ENCODE assay signal across 8 cellular contexts in the genomic region with DNA sequence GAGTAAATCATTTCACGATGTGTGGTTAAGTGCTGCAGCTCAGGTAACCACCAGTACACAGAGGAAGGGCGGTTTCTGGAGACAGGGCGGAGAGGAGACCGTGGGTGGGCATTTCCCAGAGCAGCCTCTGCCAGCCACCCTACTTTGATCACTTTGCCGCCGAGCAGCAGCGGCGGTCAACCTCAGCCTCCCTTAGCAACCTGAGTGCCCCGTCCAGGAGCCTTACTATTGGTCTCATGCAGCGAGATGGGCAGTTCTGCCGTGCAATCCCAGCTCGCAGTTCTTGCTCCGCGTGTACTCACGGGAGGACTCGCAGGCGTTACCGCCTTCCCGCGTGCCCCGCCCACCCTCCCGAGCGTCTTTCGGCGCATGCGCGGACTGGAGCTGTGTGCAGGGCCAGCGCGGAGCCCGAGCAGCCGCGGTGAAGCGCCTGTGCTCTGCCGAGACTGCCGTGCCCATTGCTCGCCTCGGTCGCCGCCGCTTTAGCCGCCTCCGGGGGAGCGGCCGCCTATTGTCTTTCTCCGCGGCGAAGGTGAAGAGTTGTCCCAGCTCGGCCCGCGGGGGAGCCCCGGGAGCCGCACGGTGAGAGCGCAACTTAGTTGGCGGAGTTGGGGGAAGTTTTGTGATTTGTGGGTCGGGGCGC. TPM values are rescaled to one million over a fixed set of nuclear protein-coding genes. Genes with fewer than 3 reads are reported as not detected.
DNase-seq lines count a peak whose midpoint lies in the region; ATAC-seq and TF ChIP-seq lines count a peak whose summit lies in the region.

TSS of gene AKAP13 (plus strand) at position 387 of the 643 bp plus-strand sequence. CDS start 105,118 bp downstream, outside the sequence.

- DNase-seq in EH (ENCODE audit: low read depth) (peak; percentile 99), GOT3 (lab: John Stamatoyannopoulos, UW) (peak; percentile 95), LHCN-M2 (ENCODE audit: low read depth) (peak; percentile 99), RPMI7951 (ENCODE audit: low read depth) (peak; percentile 100), fibroblast of mammary gland (ENCODE audit: low read depth) (peak; percentile 99)
- peak; percentile 93 for DNase-seq in activated T-helper 1 cell treated with anti-CD3 and anti-CD28 coated beads, Interleukin-12 subunit alpha, Interleukin-12 subunit beta, Interleukin-2, Interleukin-4 antibody, amounts not matched to agents 30 ng/mL and 10 ng/mL and 1 ng/mL, durations not matched to agents 14 hours and 24 hours and 36 hours (ENCODE audit: low spot score)
- DNase-seq in naive thymus-derived CD8-positive, alpha-beta T cell = peak; percentile 88 to 98 (median 94)
- peak; percentile 98 for DNase-seq in stimulated activated naive B cell treated with anti-CD40 and anti-IgM and Interleukin-4, amounts not matched to agents 10 μg/mL and 1 μg/mL and 100 μg/mL, for 72 hours

- H3K27ac Mint-ChIP-seq in activated T-helper 1 cell treated with anti-CD3 and anti-CD28 coated beads, Interleukin-12 subunit alpha, Interleukin-12 subunit beta, Interleukin-2, Interleukin-4 antibody, amounts not matched to agents 30 ng/mL and 10 ng/mL and 1 ng/mL, durations not matched to agents 14 hours and 24 hours and 36 hours = peak within 1 kb of the TSS; percentile 94
- H3K27ac Mint-ChIP-seq in naive thymus-derived CD8-positive, alpha-beta T cell = peak within 1 kb of the TSS; percentile 89 to 99 (median 96)
- peak within 1 kb of the TSS; percentile 98 for H3K27ac Mint-ChIP-seq in stimulated activated naive B cell treated with anti-CD40 and anti-IgM and Interleukin-4, amounts not matched to agents 10 μg/mL and 1 μg/mL and 100 μg/mL, for 72 hours

- H3K27me3 Mint-ChIP-seq in activated T-helper 1 cell treated with anti-CD3 and anti-CD28 coated beads, Interleukin-12 subunit alpha, Interleukin-12 subunit beta, Interleukin-2, Interleukin-4 antibody, amounts not matched to agents 30 ng/mL and 10 ng/mL and 1 ng/mL, durations not matched to agents 14 hours and 24 hours and 36 hours (ENCODE audit: insufficient read depth) = peaks cover 2% of the 10 kb centered on the region
- no peaks in the 10 kb centered on the region for H3K27me3 Mint-ChIP-seq in naive thymus-derived CD8-positive, alpha-beta T cell
- H3K27me3 Mint-ChIP-seq in stimulated activated naive B cell treated with anti-CD40 and anti-IgM and Interleukin-4, amounts not matched to agents 10 μg/mL and 1 μg/mL and 100 μg/mL, for 72 hours = no peaks in the 10 kb centered on the region

- peaks cover 68% of the 10 kb centered on the region for H3K4me1 Mint-ChIP-seq in activated T-helper 1 cell treated with anti-CD3 and anti-CD28 coated beads, Interleukin-12 subunit alpha, Interleukin-12 subunit beta, Interleukin-2, Interleukin-4 antibody, amounts not matched to agents 30 ng/mL and 10 ng/mL and 1 ng/mL, durations not matched to agents 14 hours and 24 hours and 36 hours (ENCODE audit: low read depth)
- peaks cover 39 to 60% (median 58%) of the 10 kb centered on the region in 4 donors for H3K4me1 Mint-ChIP-seq in naive thymus-derived CD8-positive, alpha-beta T cell
- peaks cover 33 to 56% of the 10 kb centered on the region in 2 donors for H3K4me1 Mint-ChIP-seq in stimulated activated naive B cell treated with anti-CD40 and anti-IgM and Interleukin-4, amounts not matched to agents 10 μg/mL and 1 μg/mL and 100 μg/mL, for 72 hours

- H3K4me3 ChIP-seq in fibroblast of mammary gland (ENCODE audit: control insufficient read depth, low read depth, low read length) = peak within 1 kb of the TSS; percentile 72

- intact Hi-C loops in activated T-helper 1 cell treated with anti-CD3 and anti-CD28 coated beads, Interleukin-12 subunit alpha, Interleukin-12 subunit beta, Interleukin-2, Interleukin-4 antibody, amounts not matched to agents 30 ng/mL and 10 ng/mL and 1 ng/mL, durations not matched to agents 14 hours and 24 hours and 36 hours (cut with micrococcal nuclease) = loop anchor here (1.0 to 10.0 kb wide), 9 partner anchors 22 to 414 kb away; partner anchors contain the start of genes KLHL25 and PDE8A

- peaks cover 20% of the 10 kb centered on the region for H3K36me3 Mint-ChIP-seq in activated T-helper 1 cell treated with anti-CD3 and anti-CD28 coated beads, Interleukin-12 subunit alpha, Interleukin-12 subunit beta, Interleukin-2, Interleukin-4 antibody, amounts not matched to agents 30 ng/mL and 10 ng/mL and 1 ng/mL, durations not matched to agents 14 hours and 24 hours and 36 hours (ENCODE audit: low read depth)
- H3K36me3 Mint-ChIP-seq in naive thymus-derived CD8-positive, alpha-beta T cell = peaks cover 0 to 5% (median 3%) of the 10 kb centered on the region in 3 donors
- peaks cover 5 to 14% of the 10 kb centered on the region in 2 donors for H3K36me3 Mint-ChIP-seq in stimulated activated naive B cell treated with anti-CD40 and anti-IgM and Interleukin-4, amounts not matched to agents 10 μg/mL and 1 μg/mL and 100 μg/mL, for 72 hours

- ATAC-seq in naive thymus-derived CD8-positive, alpha-beta T cell = peak; percentile 75 to 82
- peak; percentile 82 to 85 for ATAC-seq in stimulated activated naive B cell treated with anti-CD40 and anti-IgM and Interleukin-4, amounts not matched to agents 10 μg/mL and 1 μg/mL and 100 μg/mL, for 72 hours (replicated peaks)

- peak within 1 kb of the TSS; percentile 90 for H3K4me3 Mint-ChIP-seq in activated T-helper 1 cell treated with anti-CD3 and anti-CD28 coated beads, Interleukin-12 subunit alpha, Interleukin-12 subunit beta, Interleukin-2, Interleukin-4 antibody, amounts not matched to agents 30 ng/mL and 10 ng/mL and 1 ng/mL, durations not matched to agents 14 hours and 24 hours and 36 hours
- peak within 1 kb of the TSS; percentile 82 to 95 (median 94) for H3K4me3 Mint-ChIP-seq in naive thymus-derived CD8-positive, alpha-beta T cell
- peak within 1 kb of the TSS; percentile 85 for H3K4me3 Mint-ChIP-seq in stimulated activated naive B cell treated with anti-CD40 and anti-IgM and Interleukin-4, amounts not matched to agents 10 μg/mL and 1 μg/mL and 100 μg/mL, for 72 hours

- H3K9me3 Mint-ChIP-seq in activated T-helper 1 cell treated with anti-CD3 and anti-CD28 coated beads, Interleukin-12 subunit alpha, Interleukin-12 subunit beta, Interleukin-2, Interleukin-4 antibody, amounts not matched to agents 30 ng/mL and 10 ng/mL and 1 ng/mL, durations not matched to agents 14 hours and 24 hours and 36 hours = no peaks in the 10 kb centered on the region
- H3K9me3 Mint-ChIP-seq in naive thymus-derived CD8-positive, alpha-beta T cell = no peaks in the 10 kb centered on the region
- no peaks in the 10 kb centered on the region for H3K9me3 Mint-ChIP-seq in stimulated activated naive B cell treated with anti-CD40 and anti-IgM and Interleukin-4, amounts not matched to agents 10 μg/mL and 1 μg/mL and 100 μg/mL, for 72 hours

- POLR2A ChIA-PET in naive thymus-derived CD8-positive, alpha-beta T cell (lab: Charles Lee) = interaction anchor here (0.7 to 2.4 kb wide), 17 partner anchors 9 to 400 kb away, joined by 3 to 28 read pairs (median 4); no protein-coding TSS in a partner anchor

- TF ChIP-seq CTCF in fibroblast of mammary gland (conservative IDR thresholded peaks at IDR 0.05; ENCODE audit: control insufficient read depth, insufficient read depth, low read depth, low read length) = no peak

RNA-seq across cellular contexts. Expression of gene AKAP13, which starts in this region (rescaled TPM):
- total RNA-seq in LHCN-M2 (2014; rRNA removed) = 35.4 and 55.3 TPM in 2 replicates
- 15.8 TPM for polyA plus RNA-seq in LHCN-M2 (2012)
- total RNA-seq in RPMI7951 (2014; rRNA removed; shearing (Covaris generic)) = 27.3 and 28.5 TPM in 2 replicates
- 78.9 and 81.9 TPM in 2 replicates for total RNA-seq in activated T-helper 1 cell treated with anti-CD3 and anti-CD28 coated beads, Interleukin-12 subunit alpha, Interleukin-12 subunit beta, Interleukin-2, Interleukin-4 antibody, amounts not matched to agents 30 ng/mL and 10 ng/mL and 1 ng/mL, durations not matched to agents 14 hours and 24 hours and 36 hours
- total RNA-seq in naive thymus-derived CD8-positive, alpha-beta T cell = 100 to 1,000 TPM; 240 to 244 TPM
- 100 to 1,000 TPM; 113 to 131 (median 120) TPM for polyA plus RNA-seq in naive thymus-derived CD8-positive, alpha-beta T cell

Comparison
In these comparisons a context has a peak if more than half of its experiments do, and no peak if none do; other contexts are left out.
1. Peak in every context shown above with its lines: DNase-seq, ATAC-seq and H3K4me3 ChIP-seq.